In the genomic region with DNA sequence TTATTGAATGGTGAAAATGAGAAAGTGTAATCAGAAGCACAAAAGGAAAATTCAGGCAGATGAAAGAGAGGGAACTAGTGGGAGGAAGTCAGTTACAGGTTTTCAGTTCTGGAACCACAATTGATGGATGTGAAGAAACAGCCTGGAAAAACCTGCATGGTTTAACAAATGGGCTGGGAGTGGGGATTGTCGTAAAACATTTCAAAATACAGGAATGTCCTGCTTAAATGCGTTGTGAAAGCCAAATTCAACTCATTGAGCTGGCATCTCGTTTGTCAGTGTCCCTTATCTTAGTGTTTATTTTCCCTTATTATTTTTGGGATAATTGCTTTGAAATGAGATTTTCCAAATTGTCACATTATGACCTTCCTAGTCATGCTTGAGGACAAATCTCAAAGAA, we compare ENCODE assay signal across 22 cellular contexts.
DNase-seq lines count a peak whose midpoint lies in the region; TF ChIP-seq lines count a peak whose summit lies in the region.
"Had no signal": no experiment of that assay in that cellular context is flagged by ENCODE, and none has a peak within 500 bp of the region (broad histone marks: within the 10 kb centered on the region; RNA-seq: fewer than 3 reads in every experiment).

No MANE protein-coding gene starts in this region.

- no peaks in the 10 kb centered on the region for H3K79me2 ChIP-seq in neural progenitor cell (ENCODE audit: low read depth)

- no peaks in the 10 kb centered on the region for H4K20me1 ChIP-seq in neural progenitor cell (ENCODE audit: low read depth)

- H3F3A ChIP-seq in neural progenitor cell (ENCODE audit: low read depth), result no peaks in the 10 kb centered on the region

- H3K4me3 ChIP-seq in fibroblast of pulmonary artery (replicated peaks; ENCODE audit: low read depth, low read length) (no peak overlapping the region), neural progenitor cell (no peak overlapping the region)
- H3K4me3 ChIP-seq: GM12878, SJCRH30 had no signal

- H2AFZ ChIP-seq in neural progenitor cell (replicated peaks), result peak overlapping the region; percentile 62

- no peaks in the 10 kb centered on the region for H3K9me3 ChIP-seq in neural progenitor cell (ENCODE audit: low read depth)

- no peaks in the 10 kb centered on the region for H3K4me1 ChIP-seq in neural progenitor cell
- H3K4me1 ChIP-seq: Caco-2, SJCRH30 had no signal

- TF ChIP-seq CTCF in fibroblast of pulmonary artery (IDR thresholded peaks at IDR 0.05; ENCODE audit: low read length, missing control alignments), result no peak
- no peak for TF ChIP-seq CTCF in neural progenitor cell (IDR thresholded peaks at IDR 0.05)
- no peak for TF ChIP-seq CTCF in endothelial cell (IDR thresholded peaks at IDR 0.05; ENCODE audit: unreplicated experiment)

- peaks cover 13% of the 10 kb centered on the region for H3K27me3 Mint-ChIP-seq in activated naive CD4-positive, alpha-beta T cell treated with anti-CD3 and anti-CD28 coated beads, Interleukin-2, amount 50 U/mL, for 24 hours
- H3K27me3 Mint-ChIP-seq in neural progenitor cell (ENCODE audit: insufficient read depth, low read depth), result peaks cover 5% of the 10 kb centered on the region
- peaks cover 1% of the 10 kb centered on the region for H3K27me3 Mint-ChIP-seq in endothelial cell (ENCODE audit: unreplicated experiment)

- peak overlapping the region; percentile 74 for H3K27ac Mint-ChIP-seq in activated naive CD4-positive, alpha-beta T cell treated with anti-CD3 and anti-CD28 coated beads, Interleukin-2, amount 50 U/mL, for 24 hours
- no peak overlapping the region for H3K27ac Mint-ChIP-seq in neural progenitor cell
- no peak overlapping the region for H3K27ac Mint-ChIP-seq in endothelial cell (ENCODE audit: unreplicated experiment)
- H3K27ac Mint-ChIP-seq: B cell; CD4-positive, alpha-beta T cell; IgD-negative memory B cell had no signal

- DNase-seq in activated naive CD4-positive, alpha-beta T cell treated with anti-CD3 and anti-CD28 coated beads, Interleukin-2, amount 50 U/mL, for 16 hours, result no peak
- DNase-seq in fibroblast of pulmonary artery (ENCODE audit: low read depth), result peak; percentile 22
- no peak for DNase-seq in neural progenitor cell (ENCODE audit: low spot score)
- no peak for DNase-seq in NCI-H2171 treated with DMSO at 0.1 percent for 48 hours (lab: John Stamatoyannopoulos, UW)
- no peak for DNase-seq in NCI-H146 treated with DMSO at 0.1 percent for 48 hours (lab: John Stamatoyannopoulos, UW; ENCODE audit: unreplicated experiment)
- no peak for DNase-seq in endothelial cell (ENCODE audit: low spot score)
- DNase-seq in C1 segment of cervical spinal cord (lab: John Stamatoyannopoulos, UW), result no peak
- DNase-seq: Caco-2; CD4-positive, alpha-beta T cell; DMS153; HCEC 1CT; MM.1S; NCI-H1105; NCI-H1694; NCI-H510A treated with DMSO at 0.1 percent for 48 hours; NCI-H82; SJCRH30 had no signal

- H3K9ac ChIP-seq in neural progenitor cell, result no peak overlapping the region

- H3K4me1 Mint-ChIP-seq in activated naive CD4-positive, alpha-beta T cell treated with anti-CD3 and anti-CD28 coated beads, Interleukin-2, amount 50 U/mL, for 24 hours, result no peaks in the 10 kb centered on the region
- no peaks in the 10 kb centered on the region for H3K4me1 Mint-ChIP-seq in neural progenitor cell
- H3K4me1 Mint-ChIP-seq in endothelial cell (ENCODE audit: unreplicated experiment), result peaks cover 3% of the 10 kb centered on the region
- H3K4me1 Mint-ChIP-seq: B cell, IgD-negative memory B cell had no signal

- no peaks in the 10 kb centered on the region for H3K36me3 ChIP-seq in neural progenitor cell
- H3K36me3 ChIP-seq: SJCRH30 had no signal

- H3K27ac ChIP-seq in neural progenitor cell, result no peak overlapping the region
- H3K27ac ChIP-seq: 22Rv1, SJCRH30 had no signal

- no peak overlapping the region for H3K4me2 ChIP-seq in neural progenitor cell

- no peak overlapping the region for H3K4me3 Mint-ChIP-seq in activated naive CD4-positive, alpha-beta T cell treated with anti-CD3 and anti-CD28 coated beads, Interleukin-2, amount 50 U/mL, for 24 hours
- H3K4me3 Mint-ChIP-seq in neural progenitor cell (no peak overlapping the region), endothelial cell (ENCODE audit: unreplicated experiment) (no peak overlapping the region)
- H3K4me3 Mint-ChIP-seq: B cell; CD4-positive, alpha-beta T cell; IgD-negative memory B cell had no signal

- H3K9me3 Mint-ChIP-seq in activated naive CD4-positive, alpha-beta T cell treated with anti-CD3 and anti-CD28 coated beads, Interleukin-2, amount 50 U/mL, for 24 hours, result peaks cover 12% of the 10 kb centered on the region
- H3K9me3 Mint-ChIP-seq in neural progenitor cell (peaks cover 11% of the 10 kb centered on the region), endothelial cell (ENCODE audit: unreplicated experiment) (no peaks in the 10 kb centered on the region)

- H3K27me3 ChIP-seq in neural progenitor cell, result no peaks in the 10 kb centered on the region
- H3K27me3 ChIP-seq: SJCRH30 had no signal

- H3K36me3 Mint-ChIP-seq in activated naive CD4-positive, alpha-beta T cell treated with anti-CD3 and anti-CD28 coated beads, Interleukin-2, amount 50 U/mL, for 24 hours, result peaks cover 3% of the 10 kb centered on the region
- H3K36me3 Mint-ChIP-seq in neural progenitor cell (no peaks in the 10 kb centered on the region), endothelial cell (ENCODE audit: low read depth, unreplicated experiment) (no peaks in the 10 kb centered on the region)
